ENCODE assay signal across 20 cellular contexts in genomic region chr7:29993169-29993568, GRCh38.
"Had no signal": no experiment of that assay in that cellular context is flagged by ENCODE, and none has a peak within 500 bp of the region (broad histone marks: within the 10 kb centered on the region; RNA-seq: fewer than 3 reads in every experiment).

No MANE protein-coding gene starts in this region.

- H3K27ac ChIP-seq: coronary artery, esophagus muscularis mucosa, foreskin keratinocyte, gastroesophageal sphincter, heart left ventricle, hepatocyte, left lung, lower lobe of right lung had no signal

- H3K27ac Mint-ChIP-seq: immature natural killer cell, mesothelial cell of epicardium had no signal

- H3K4me2 ChIP-seq: hepatocyte had no signal

- H2AFZ ChIP-seq: hepatocyte had no signal

- ATAC-seq: foreskin keratinocyte, gastroesophageal sphincter, heart left ventricle, left cardiac atrium, left lung, left ventricle myocardium superior, lower lobe of right lung, mucosa of descending colon had no signal

- H3K4me3 Mint-ChIP-seq: immature natural killer cell, mesothelial cell of epicardium, naive B cell had no signal

- H3K36me3 ChIP-seq: esophagus muscularis mucosa, gastroesophageal sphincter, heart left ventricle, left lung, lower lobe of right lung had no signal

- H3K4me3 ChIP-seq: coronary artery, dorsolateral prefrontal cortex, esophagus muscularis mucosa, gastroesophageal sphincter, heart left ventricle, hepatocyte, left lung, lower lobe of right lung, mucosa of descending colon had no signal

- DNase-seq: dermis blood vessel endothelial cell; dorsolateral prefrontal cortex; effector CD4-positive, alpha-beta T cell; effector memory CD4-positive, alpha-beta T cell; foreskin keratinocyte; heart left ventricle; hypothalamus; immature natural killer cell; left cardiac atrium; left lung; left ventricle myocardium superior; lower lobe of right lung; mesenchymal stem cell; mucosa of descending colon; naive B cell had no signal

- H3K27me3 ChIP-seq: dorsolateral prefrontal cortex, esophagus muscularis mucosa, foreskin keratinocyte, gastroesophageal sphincter, hepatocyte had no signal
